In genomic region chr2:235091421-235091820, GRCh38 we compare ENCODE assay signal across 21 cellular contexts.
"Had no signal": no experiment of that assay in that cellular context is flagged by ENCODE, and none has a peak within 500 bp of the region (broad histone marks: within the 10 kb centered on the region; RNA-seq: fewer than 3 reads in every experiment).

No MANE protein-coding gene starts in this region.

- DNase-seq: activated CD4-positive, alpha-beta T cell treated with anti-CD3 and anti-CD28 coated beads for 48 hours; activated CD4-positive, alpha-beta T cell treated with anti-CD3 and anti-CD28 coated beads, Interleukin-2, amount 50 U/mL, for 4 hours; activated CD4-positive, CD25-positive, alpha-beta regulatory T cell treated with anti-CD3 and anti-CD28 coated beads, Interleukin-2, amount 50 U/mL, for 72 hours; activated CD8-positive, alpha-beta memory T cell treated with anti-CD3 and anti-CD28 coated beads, Interleukin-2, amount 50 U/mL, for 48 hours; activated CD8-positive, alpha-beta T cell treated with anti-CD3 and anti-CD28 coated beads, Interleukin-2, amount 10 ng/mL, durations not matched to agents 7 days and 5 days; activated naive CD4-positive, alpha-beta T cell treated with anti-CD3 and anti-CD28 coated beads, Interleukin-2, amount 50 U/mL, for 16 hours; activated naive CD8-positive, alpha-beta T cell treated with anti-CD3 and anti-CD28 coated beads, Interleukin-2, amount 10 ng/mL, durations not matched to agents 7 days and 5 days; activated T-cell treated with anti-CD3 and anti-CD28 coated beads, Interleukin-2, amount 50 U/mL, for 1 hour; aorta; central memory CD4-positive, alpha-beta T cell; MM.1S; NCI-H1105; NCI-H1436 treated with DMSO at 0.1 percent for 48 hours; NCI-H187; NCI-H2081; NCI-H510A treated with DMSO at 0.1 percent for 48 hours; NCI-H69; NK-92 treated with Interleukin-12 subunit alpha and Interleukin-12 subunit beta, amount 100 ng/mL, for 24 hours; Peyer's patch; SHP77 had no signal

- ATAC-seq: activated CD8-positive, alpha-beta T cell treated with anti-CD3 and anti-CD28 coated beads, Interleukin-2, amount 10 ng/mL, durations not matched to agents 7 days and 5 days; WTC11 had no signal
